10 cellular contexts compared by ENCODE assay signal in the genomic region with DNA sequence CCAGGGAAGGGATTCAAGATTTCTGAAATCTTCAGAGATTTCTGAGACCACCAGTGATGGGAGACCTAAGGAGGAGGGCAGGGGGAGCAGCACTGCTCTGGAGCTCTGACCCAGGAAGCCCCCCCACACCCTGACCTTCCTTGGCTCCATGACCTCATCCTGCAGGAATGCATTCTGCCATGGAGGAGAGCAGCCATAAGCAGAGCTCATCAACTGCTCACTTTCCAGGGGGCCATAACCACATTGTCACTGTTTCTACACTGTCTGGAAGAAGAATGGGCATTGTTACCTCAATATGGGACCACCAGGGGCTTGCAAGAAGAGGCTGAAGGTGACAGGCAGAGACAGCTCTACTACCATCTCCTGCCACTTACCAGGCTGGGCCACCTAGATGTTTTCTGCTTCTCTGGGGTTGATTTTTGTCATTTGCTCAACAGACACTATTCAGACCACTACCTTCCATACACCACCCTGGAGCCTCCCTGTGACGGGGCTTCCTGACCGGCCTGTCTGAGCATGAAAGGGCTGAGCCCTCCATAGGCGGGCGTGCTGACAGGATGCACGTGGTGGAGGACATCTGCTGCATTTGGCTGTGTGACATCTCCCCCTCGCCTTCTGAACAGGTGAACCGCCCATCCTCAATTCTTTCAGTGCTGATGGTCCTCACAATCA. TPM values are rescaled to one million over a fixed set of nuclear protein-coding genes. Genes with fewer than 3 reads are reported as not detected.
DNase-seq lines count a peak whose midpoint lies in the region; ATAC-seq, FAIRE-seq and TF ChIP-seq lines count a peak whose summit lies in the region.
"Had no signal": no experiment of that assay in that cellular context is flagged by ENCODE, and none has a peak within 500 bp of the region (broad histone marks: within the 10 kb centered on the region; RNA-seq: fewer than 3 reads in every experiment).

No MANE protein-coding gene starts in this region.

- no peaks in the 10 kb centered on the region for H3K27me3 ChIP-seq in astrocyte (ENCODE audit: insufficient read depth, low read length)
- H3K27me3 ChIP-seq in keratinocyte (ENCODE audit: control insufficient read depth, extremely low read depth, insufficient read depth, low read length) = no peaks in the 10 kb centered on the region
- no peaks in the 10 kb centered on the region for H3K27me3 ChIP-seq in left lung

- H4K20me1 ChIP-seq in astrocyte (ENCODE audit: insufficient read depth, low read length) (peaks cover 20% of the 10 kb centered on the region), keratinocyte (ENCODE audit: control insufficient read depth, extremely low read depth, insufficient read depth, low read length) (no peaks in the 10 kb centered on the region)

- intact Hi-C loops in left lung (cut with DNase I) = no loop called here

- H2AFZ ChIP-seq in astrocyte (ENCODE audit: low read depth, low read length) (peak overlapping the region; percentile 64), keratinocyte (ENCODE audit: control insufficient read depth, low read length) (peak overlapping the region; percentile 74)

- H3K27me3 Mint-ChIP-seq in HFFc6 (ENCODE audit: insufficient read depth) (peaks cover 13% of the 10 kb centered on the region), astrocyte (ENCODE audit: low read depth, unreplicated experiment) (peaks cover 7% of the 10 kb centered on the region)
- H3K27me3 Mint-ChIP-seq: activated T-helper 17 cell treated with anti-CD3 and anti-CD28 coated beads, Interleukin-2, amount 50 U/mL, for 72 hours had no signal

- H3K4me3 Mint-ChIP-seq in HFFc6 (peak overlapping the region; percentile 31), astrocyte (ENCODE audit: unreplicated experiment) (no peak overlapping the region)

- peaks cover 42% of the 10 kb centered on the region for H3K4me1 Mint-ChIP-seq in HFFc6 (ENCODE audit: low read depth)
- H3K4me1 Mint-ChIP-seq in astrocyte (ENCODE audit: low read depth, unreplicated experiment) = peaks cover 29% of the 10 kb centered on the region

- no peak overlapping the region for H3K27ac ChIP-seq in astrocyte (ENCODE audit: low read depth, low read length)
- H3K27ac ChIP-seq in keratinocyte (ENCODE audit: control insufficient read depth, insufficient read depth, low read length) = no peak overlapping the region
- no peak overlapping the region for H3K27ac ChIP-seq in left lung

- H3K4me1 ChIP-seq in astrocyte (ENCODE audit: insufficient read depth, low read length) = peaks cover 21% of the 10 kb centered on the region
- H3K4me1 ChIP-seq in keratinocyte (ENCODE audit: control insufficient read depth, extremely low read depth, insufficient read depth, low read length) = peaks cover 29% of the 10 kb centered on the region
- peaks cover 12 to 30% of the 10 kb centered on the region in 2 donors for H3K4me1 ChIP-seq in left lung

- H3K4me3 ChIP-seq in astrocyte (ENCODE audit: insufficient read depth, low read depth, low read length) (no peak overlapping the region), keratinocyte (ENCODE audit: control insufficient read depth in 2 of 3, extremely low read depth in 1 of 3, insufficient read depth in 2 of 3, low read depth in 1 of 3, low read length in 3 of 3) (no peak overlapping the region), left lung (no peak overlapping the region)

- H3K9me3 Mint-ChIP-seq in HFFc6 (no peaks in the 10 kb centered on the region), astrocyte (ENCODE audit: unreplicated experiment) (no peaks in the 10 kb centered on the region)
- H3K9me3 Mint-ChIP-seq: activated T-helper 17 cell treated with anti-CD3 and anti-CD28 coated beads, Interleukin-2, amount 50 U/mL, for 72 hours had no signal

- peaks cover 27% of the 10 kb centered on the region for H3K79me2 ChIP-seq in astrocyte (ENCODE audit: insufficient read depth, low read length)
- peaks cover 25% of the 10 kb centered on the region for H3K79me2 ChIP-seq in keratinocyte (ENCODE audit: control insufficient read depth, insufficient read depth, low read length)

- H3K4me2 ChIP-seq in astrocyte (ENCODE audit: low read length) (peak overlapping the region; percentile 49), keratinocyte (ENCODE audit: control insufficient read depth, extremely low read depth, insufficient read depth, low read depth, low read length) (peak overlapping the region; percentile 37)

- no peaks in the 10 kb centered on the region for H3K9me1 ChIP-seq in keratinocyte (ENCODE audit: control insufficient read depth, extremely low read depth, insufficient read depth, low read length)

- ATAC-seq in omental fat pad (ENCODE audit: low FRiP score) = no peak
- ATAC-seq in GM18502 (IDR thresholded peaks at IDR 0.05; ENCODE audit: poor library complexity, unreplicated experiment) = no peak
- ATAC-seq in left lung = no peak
- ATAC-seq: activated T-helper 17 cell treated with anti-CD3 and anti-CD28 coated beads, Interleukin-2, amount 50 U/mL, for 72 hours had no signal

- no peaks in the 10 kb centered on the region for H3K36me3 Mint-ChIP-seq in HFFc6 (ENCODE audit: low read depth)
- no peaks in the 10 kb centered on the region for H3K36me3 Mint-ChIP-seq in astrocyte (ENCODE audit: low read depth, unreplicated experiment)

- H3K9me3 ChIP-seq in astrocyte (ENCODE audit: insufficient read depth, low read depth, low read length) = no peaks in the 10 kb centered on the region
- no peaks in the 10 kb centered on the region for H3K9me3 ChIP-seq in keratinocyte (ENCODE audit: control insufficient read depth, low read depth, low read length)
- no peaks in the 10 kb centered on the region for H3K9me3 ChIP-seq in left lung

- peak overlapping the region; percentile 43; the same call in 1 of the 2 replicates for H3K27ac Mint-ChIP-seq in HFFc6
- peak overlapping the region; percentile 89 for H3K27ac Mint-ChIP-seq in astrocyte (ENCODE audit: unreplicated experiment)
- H3K27ac Mint-ChIP-seq: activated T-helper 17 cell treated with anti-CD3 and anti-CD28 coated beads, Interleukin-2, amount 50 U/mL, for 72 hours had no signal

- peak; percentile 75 for DNase-seq in AG08395 (ENCODE audit: low spot score)
- DNase-seq in HFFc6 = peak; percentile 32
- DNase-seq in astrocyte (ENCODE audit: low read depth) = peak; percentile 18
- DNase-seq in keratinocyte (ENCODE audit: low read depth, low spot score) = no peak
- no peak for DNase-seq in omental fat pad (ENCODE audit: low spot score)
- no peak for DNase-seq in NCI-H2227 treated with DMSO at 0.1 percent for 48 hours (lab: John Stamatoyannopoulos, UW)
- DNase-seq in left lung = no peak

- dilution Hi-C loops in keratinocyte (cut with MboI; ENCODE audit: extremely low pct_ligation_motif_present, low sequenced_read_pairs) = no loop called here

- FAIRE-seq in astrocyte (lab: Jason Lieb, UNC) (no peak), keratinocyte (lab: Jason Lieb, UNC) (no peak)
- FAIRE-seq: endometrium had no signal

- H3K36me3 ChIP-seq in astrocyte (ENCODE audit: insufficient read depth, low read length) = no peaks in the 10 kb centered on the region
- H3K36me3 ChIP-seq in keratinocyte (ENCODE audit: control insufficient read depth in 2 of 2, extremely low read depth in 1 of 2, insufficient read depth in 2 of 2, low read length in 2 of 2) = no peaks in the 10 kb centered on the region
- H3K36me3 ChIP-seq in left lung = no peaks in the 10 kb centered on the region

- TF ChIP-seq CTCF in HFFc6 (IDR thresholded peaks at IDR 0.05) (no peak), astrocyte (IDR thresholded peaks at IDR 0.05; ENCODE audit: insufficient read depth, low read depth, low read length) (no peak), keratinocyte (optimal IDR thresholded peaks at IDR 0.05 in 1 of 3, IDR thresholded peaks at IDR 0.05 in 1 of 3, conservative IDR thresholded peaks at IDR 0.05 in 1 of 3; ENCODE audit: extremely low read depth in 1 of 3, insufficient read depth in 2 of 3, low read length in 3 of 3) (no peak), omental fat pad (IDR thresholded peaks at IDR 0.05) (no peak), left lung (IDR thresholded peaks at IDR 0.05) (no peak)

- H3K9ac ChIP-seq in astrocyte (ENCODE audit: low read length) (no peak overlapping the region), keratinocyte (ENCODE audit: control insufficient read depth, extremely low read depth, insufficient read depth, low read length) (no peak overlapping the region)

RNA-seq across cellular contexts. Expression of a gene that starts 2.3 kb away (rescaled TPM):
- total RNA-seq in HFFc6 (2021; fragmentation: NEBNext Ultra II Directional; extraction: Animal tissue kit (Norgen Biotek cat#: 25700)) = 10 to 100 TPM; 36.0 to 39.7 (median 37.1) TPM
- total RNA-seq in astrocyte (45.5 and 50.6 TPM in 2 replicates), omental fat pad (10 to 100 TPM; 40.7 to 68.4 (median 46.5) TPM), left lung (10 to 100 TPM; 45.7 to 48.0 TPM)
- 26.1 to 28.6 TPM (median 27.7 TPM) in 3 replicates for polyA plus RNA-seq in keratinocyte
- 21.6 TPM for polyA plus RNA-seq in keratinocyte (2011; ENCODE audit: low read depth)
- 12.2 and 21.2 TPM in 2 replicates for polyA plus RNA-seq in keratinocyte (2011; cell fraction: cytosol; rRNA removed)
- 87.3 and 97.0 TPM in 2 replicates for polyA plus RNA-seq in keratinocyte (2011; cell fraction: nucleus; rRNA removed)
- 13.2 and 14.6 TPM in 2 replicates for polyA plus RNA-seq in keratinocyte (2012; ENCODE audit: low replicate concordance)
- 41.8 to 99.1 TPM (median 79.9 TPM) in 3 replicates for polyA minus RNA-seq in keratinocyte
- 18.6 TPM for polyA minus RNA-seq in keratinocyte (2011; cell fraction: cytosol; rRNA and poly(A)+ RNA removed)
- 47.8 and 94.9 TPM in 2 replicates for polyA minus RNA-seq in keratinocyte (2011; cell fraction: nucleus; rRNA and poly(A)+ RNA removed)

RNA-seq across cellular contexts. Expression of a gene that starts 31.7 kb away (rescaled TPM):
- total RNA-seq in HFFc6 (2021; fragmentation: NEBNext Ultra II Directional; extraction: Animal tissue kit (Norgen Biotek cat#: 25700)) = under 1 TPM in 1 of 6 experiments, not detected in 5; 0.18 TPM
- total RNA-seq in astrocyte = not detected in 2 replicates
- not detected in 3 replicates for polyA plus RNA-seq in keratinocyte
- not detected for polyA plus RNA-seq in keratinocyte (2011; ENCODE audit: low read depth)
- polyA plus RNA-seq in keratinocyte (2011; cell fraction: cytosol; rRNA removed) = not detected in 2 replicates
- not detected in 2 replicates for polyA plus RNA-seq in keratinocyte (2011; cell fraction: nucleus; rRNA removed)
- not detected in 2 replicates for polyA plus RNA-seq in keratinocyte (2012; ENCODE audit: low replicate concordance)
- polyA minus RNA-seq in keratinocyte = not detected in 3 replicates
- polyA minus RNA-seq in keratinocyte (2011; cell fraction: cytosol; rRNA and poly(A)+ RNA removed) = not detected
- not detected in 2 replicates for polyA minus RNA-seq in keratinocyte (2011; cell fraction: nucleus; rRNA and poly(A)+ RNA removed)
- not detected for total RNA-seq in omental fat pad
- total RNA-seq in left lung = under 1 TPM; 0.18 to 0.90 TPM
- total RNA-seq: activated T-helper 17 cell treated with anti-CD3 and anti-CD28 coated beads, Interleukin-2, amount 50 U/mL, for 72 hours had no signal

Comparison
In these comparisons a context has a peak if more than half of its experiments do, and no peak if none do; other contexts are left out.
1. DNase-seq: peak in AG08395 (single experiment), HFFc6 (single experiment) and astrocyte (single experiment); none in keratinocyte (single experiment), omental fat pad (single experiment), NCI-H2227 treated with DMSO at 0.1 percent for 48 hours (single experiment) and left lung (0 of 2).